ENCODE assay signal across 22 cellular contexts in the genomic region with DNA sequence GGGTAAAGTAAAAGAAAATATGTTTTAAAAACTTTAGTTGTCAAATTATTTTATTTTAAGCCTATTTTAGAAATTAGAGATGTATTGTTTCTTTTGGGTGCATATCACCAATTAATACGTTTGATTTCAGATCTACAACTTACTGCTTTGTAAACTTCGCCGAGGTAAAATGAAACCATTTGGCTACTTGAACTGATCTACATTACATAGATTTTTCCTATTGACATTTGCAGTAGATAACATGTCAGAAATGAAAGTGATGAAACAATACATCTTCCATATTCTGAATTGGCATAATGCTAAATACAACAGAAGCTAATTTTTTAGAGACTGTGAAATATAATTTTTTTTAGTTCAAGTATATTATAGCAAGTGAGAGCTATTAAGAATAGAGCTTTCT.
"Had no signal": no experiment of that assay in that cellular context is flagged by ENCODE, and none has a peak within 500 bp of the region (broad histone marks: within the 10 kb centered on the region; RNA-seq: fewer than 3 reads in every experiment).

No MANE protein-coding gene starts in this region.

- H3K27ac ChIP-seq: foreskin keratinocyte, left ventricle myocardium inferior, lower lobe of right lung, neural progenitor cell, pancreas, thoracic aorta, transverse colon had no signal

- H3K4me3 Mint-ChIP-seq: immature natural killer cell; memory B cell; mesothelial cell of epicardium; natural killer cell treated with Interleukin-12 subunit alpha and Interleukin-12 subunit beta and Interleukin-15 and Interleukin-18, amount 100 ng/mL, for 72 hours; neural progenitor cell had no signal

- FAIRE-seq: endothelial cell of umbilical vein had no signal

- DNase-seq: dermis blood vessel endothelial cell; erythroblast; foreskin keratinocyte; immature natural killer cell; kidney; left cardiac atrium; left ventricle myocardium inferior; lower lobe of right lung; occipital lobe; pancreas; right cardiac atrium; small intestine; stimulated activated CD4-positive, alpha-beta T cell treated with anti-CD3 and anti-CD28 coated beads, Interleukin-2, amount 100 ng/mL, for 48 hours; stimulated activated naive CD8-positive, alpha-beta T cell treated with anti-CD3 and anti-CD28 coated beads, Interleukin-15, Interleukin-2, amounts not matched to agents 100 U/mL and 50 U/mL, for 24 hours; transverse colon had no signal

- H3K9me3 Mint-ChIP-seq: immature natural killer cell; memory B cell; natural killer cell treated with Interleukin-12 subunit alpha and Interleukin-12 subunit beta and Interleukin-15 and Interleukin-18, amount 100 ng/mL, for 72 hours; neural progenitor cell had no signal

- ATAC-seq: foreskin keratinocyte; left cardiac atrium; lower lobe of right lung; natural killer cell treated with Interleukin-12 subunit alpha and Interleukin-12 subunit beta and Interleukin-15 and Interleukin-18, amount 100 ng/mL, for 72 hours; right cardiac atrium; stimulated activated naive CD8-positive, alpha-beta T cell treated with anti-CD3 and anti-CD28 coated beads, Interleukin-15, Interleukin-2, amounts not matched to agents 100 U/mL and 50 U/mL, for 24 hours had no signal

- H3K27ac Mint-ChIP-seq: immature natural killer cell; memory B cell; mesothelial cell of epicardium; natural killer cell treated with Interleukin-12 subunit alpha and Interleukin-12 subunit beta and Interleukin-15 and Interleukin-18, amount 100 ng/mL, for 72 hours; neural progenitor cell; progenitor cell of endocrine pancreas had no signal

- H3K4me1 Mint-ChIP-seq: neural progenitor cell had no signal

- H3K27me3 Mint-ChIP-seq: memory B cell; natural killer cell treated with Interleukin-12 subunit alpha and Interleukin-12 subunit beta and Interleukin-15 and Interleukin-18, amount 100 ng/mL, for 72 hours; progenitor cell of endocrine pancreas had no signal
